ENCODE assay signal across 8 cellular contexts in the genomic region with DNA sequence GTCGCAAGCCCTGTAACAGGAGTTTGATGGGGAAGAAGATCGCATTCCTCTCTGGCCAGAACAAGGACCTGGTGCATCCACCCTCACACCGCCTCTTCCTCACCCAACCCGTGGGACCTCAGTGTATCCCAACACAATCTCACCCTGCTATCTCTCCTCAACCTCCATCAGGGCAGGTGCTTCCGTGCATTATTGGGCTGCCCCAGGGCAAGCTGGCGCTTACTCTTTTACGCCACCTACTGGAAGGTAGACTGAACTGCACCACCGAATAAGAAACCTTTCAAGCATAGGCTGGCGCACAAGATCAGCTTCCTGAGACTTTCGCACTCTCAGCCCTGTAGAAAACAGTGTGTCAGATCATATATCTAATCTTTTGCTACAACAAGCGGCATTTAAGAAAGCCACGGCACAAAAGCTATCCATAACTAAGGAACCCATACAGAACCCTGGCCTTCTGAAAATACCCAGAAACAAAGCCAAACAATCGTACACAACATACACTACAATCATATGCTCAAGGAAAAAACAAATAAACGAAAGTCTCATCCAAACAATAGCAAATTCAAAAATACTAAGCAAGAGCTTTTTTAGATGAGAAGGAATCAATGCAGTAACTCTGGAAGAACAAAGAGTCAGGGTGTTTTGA.
A peak's percentile ranks its signal among the peaks of the same experiment; 100 is the strongest.
DNase-seq lines count a peak whose midpoint lies in the region; ATAC-seq and TF ChIP-seq lines count a peak whose summit lies in the region.

No MANE protein-coding gene starts in this region.

- H3K9me2 ChIP-seq in OCI-LY7 (ENCODE audit: insufficient read depth, low read length), result no peaks in the 10 kb centered on the region

- POLR2A ChIA-PET in OCI-LY7 (lab: Charles Lee), result interaction anchor here (0.8 kb wide), 1 partner anchor 9 kb away, joined by 3 read pairs; no protein-coding TSS in a partner anchor

- H4K20me1 ChIP-seq in OCI-LY7 (ENCODE audit: insufficient read depth, low read length), result no peaks in the 10 kb centered on the region

- peak; percentile 81 for DNase-seq in D341Med (ENCODE audit: low spot score)
- peak; percentile 55 for DNase-seq in OCI-LY7 (ENCODE audit: low spot score)
- DNase-seq in brain microvascular endothelial cell, result peak; percentile 4
- DNase-seq in lung microvascular endothelial cell (ENCODE audit: low read depth in 2 of 2), result peak; percentile 25 to 46
- no peak for DNase-seq in GDM1 (lab: John Stamatoyannopoulos, UW)
- DNase-seq in NCI-H187 (lab: John Stamatoyannopoulos, UW), result no peak

- CTCF ChIA-PET in OCI-LY7 (lab: Charles Lee; ENCODE audit: unreplicated experiment), result no interaction called here

- in situ Hi-C loops in brain microvascular endothelial cell (cut with HindIII; ENCODE audit: low pct_ligation_motif_present, low sequenced_read_pairs), result no loop called here

- H3K4me2 ChIP-seq in OCI-LY7 (ENCODE audit: low read length), result no peak overlapping the region

- no peaks in the 10 kb centered on the region for H3K79me2 ChIP-seq in OCI-LY7 (ENCODE audit: insufficient read depth, low read depth, low read length)

- intact Hi-C loops in OCI-LY7 (cut with micrococcal nuclease; ENCODE audit: unreplicated experiment), result loop anchor here (5.0 kb wide), 1 partner anchor 421 kb away; no protein-coding TSS in a partner anchor

- H3K27ac ChIP-seq in OCI-LY7 (ENCODE audit: low read depth, low read length, poor library complexity, severe bottlenecking) (no peak overlapping the region), brain microvascular endothelial cell (no peak overlapping the region)

- no peak overlapping the region; the same call in 1 of the 2 replicates for H2AFZ ChIP-seq in OCI-LY7 (ENCODE audit: low read length)

- ATAC-seq in GM19035 (IDR thresholded peaks at IDR 0.05; ENCODE audit: unreplicated experiment) (peak; percentile 99), HG03064 (IDR thresholded peaks at IDR 0.05; ENCODE audit: low read depth, unreplicated experiment) (peak; percentile 98)

- TF ChIP-seq CTCF in OCI-LY7 (conservative IDR thresholded peaks at IDR 0.05; ENCODE audit: low read length) (peak; percentile 92), brain microvascular endothelial cell (IDR thresholded peaks at IDR 0.05; ENCODE audit: low read depth, low read length, missing control alignments) (peak; percentile 87)

- no peaks in the 10 kb centered on the region for H3K4me1 ChIP-seq in OCI-LY7 (ENCODE audit: insufficient read depth, low read length, poor library complexity, severe bottlenecking)

- H3K4me3 ChIP-seq in OCI-LY7 (ENCODE audit: low read depth, low read length, poor library complexity, severe bottlenecking) (no peak overlapping the region), brain microvascular endothelial cell (ENCODE audit: low read depth, low read length) (no peak overlapping the region)

- H3K9me3 ChIP-seq in OCI-LY7 (ENCODE audit: low read length), result no peaks in the 10 kb centered on the region

- no TSS peak for BruUV-seq in OCI-LY7 (replicated peaks; lab: Mats Ljungman, UMichigan)

- H3K36me3 ChIP-seq in OCI-LY7 (ENCODE audit: insufficient read depth, low read length), result no peaks in the 10 kb centered on the region
- no peaks in the 10 kb centered on the region for H3K36me3 ChIP-seq in brain microvascular endothelial cell (replicated peaks)

- H3K27me3 ChIP-seq in brain microvascular endothelial cell (replicated peaks), result no peaks in the 10 kb centered on the region

Comparison
In these comparisons a context has a peak if more than half of its experiments do, and no peak if none do; other contexts are left out.
1. DNase-seq: peak in D341Med (single experiment), OCI-LY7 (single experiment), brain microvascular endothelial cell (single experiment) and lung microvascular endothelial cell (2 of 2); none in GDM1 (single experiment) and NCI-H187 (0 of 2).